In genomic region chr18:75489493-75490190, GRCh38 we compare ENCODE assay signal across 13 cellular contexts.
DNase-seq lines count a peak whose midpoint lies in the region; TF ChIP-seq lines count a peak whose summit lies in the region.
"Had no signal": no experiment of that assay in that cellular context is flagged by ENCODE, and none has a peak within 500 bp of the region (broad histone marks: within the 10 kb centered on the region; RNA-seq: fewer than 3 reads in every experiment).

No MANE protein-coding gene starts in this region.

- DNase-seq in HK-2 (ENCODE audit: unreplicated experiment) (peak; percentile 17), astrocyte of the hippocampus (ENCODE audit: low read depth, low spot score) (peak; percentile 90), kidney glomerular epithelial cell (lab: John Stamatoyannopoulos, UW) (peak; percentile 64), SIG-M5 (lab: John Stamatoyannopoulos, UW) (no peak), Karpas-422 (no peak), coronary artery (ENCODE audit: low spot score) (no peak)
- no peak for DNase-seq in activated CD4-positive, alpha-beta T cell treated with anti-CD3 and anti-CD28 coated beads for 4 hours
- DNase-seq: activated T-cell treated with anti-CD3 and anti-CD28 coated beads, Interleukin-2, amount 50 U/mL, for 24 hours; CD4-positive, CD25-positive, alpha-beta regulatory T cell; cortex of kidney; NCI-H82; posterior cingulate gyrus had no signal

- H2AFZ ChIP-seq in ACC112 (ENCODE audit: low read length, unreplicated experiment) = peak overlapping the region; percentile 87
- no peak overlapping the region for H2AFZ ChIP-seq in Karpas-422 (ENCODE audit: low read length)

- no peaks in the 10 kb centered on the region for H3K27me3 ChIP-seq in ACC112 (ENCODE audit: insufficient read depth, low read length)
- no peaks in the 10 kb centered on the region for H3K27me3 ChIP-seq in Karpas-422 (ENCODE audit: low read length)

- no peaks in the 10 kb centered on the region for H4K20me1 ChIP-seq in Karpas-422 (ENCODE audit: insufficient read depth, low read depth, low read length)

- H3K4me2 ChIP-seq in Karpas-422 (ENCODE audit: low read depth, low read length, poor library complexity, severe bottlenecking) = no peak overlapping the region

- peak overlapping the region; percentile 88 for H3K27ac ChIP-seq in ACC112 (ENCODE audit: low read depth, low read length)
- no peak overlapping the region for H3K27ac ChIP-seq in Karpas-422 (ENCODE audit: low read length)
- peak overlapping the region in 1 of 2 donors; percentile 26 for H3K27ac ChIP-seq in coronary artery

- H3K9ac ChIP-seq in Karpas-422 (ENCODE audit: low read length) = no peak overlapping the region

- TF ChIP-seq CTCF in coronary artery (IDR thresholded peaks at IDR 0.05) = no peak

- H3K36me3 ChIP-seq in ACC112 (ENCODE audit: insufficient read depth, low read length) (no peaks in the 10 kb centered on the region), Karpas-422 (ENCODE audit: insufficient read depth, low read length) (no peaks in the 10 kb centered on the region)

- no peaks in the 10 kb centered on the region for H3K79me2 ChIP-seq in ACC112 (ENCODE audit: control insufficient read depth, insufficient read depth, low read length, unreplicated experiment)
- H3K79me2 ChIP-seq in Karpas-422 (ENCODE audit: low read length) = no peaks in the 10 kb centered on the region

- H3K9me2 ChIP-seq in Karpas-422 (replicated peaks; ENCODE audit: insufficient read depth, low read length) = no peaks in the 10 kb centered on the region

- H3K4me1 ChIP-seq in ACC112 (ENCODE audit: control insufficient read depth, insufficient read depth, low read length, unreplicated experiment) = peaks cover 12% of the 10 kb centered on the region
- no peaks in the 10 kb centered on the region for H3K4me1 ChIP-seq in Karpas-422 (ENCODE audit: low read length)

- H3K4me3 ChIP-seq in ACC112 (ENCODE audit: low read depth, low read length) (no peak overlapping the region), Karpas-422 (ENCODE audit: low read length) (no peak overlapping the region), coronary artery (no peak overlapping the region)

- no peaks in the 10 kb centered on the region for H3K9me3 ChIP-seq in Karpas-422 (ENCODE audit: low read length)

Comparison
In these comparisons a context has a peak if more than half of its experiments do, and no peak if none do; other contexts are left out.
1. DNase-seq: peak in HK-2 (single experiment), astrocyte of the hippocampus (single experiment) and kidney glomerular epithelial cell (single experiment); none in activated CD4-positive, alpha-beta T cell treated with anti-CD3 and anti-CD28 coated beads for 4 hours (0 of 2), SIG-M5 (single experiment), Karpas-422 (single experiment) and coronary artery (single experiment).